In genomic region chr1:236685917-236686814, GRCh38 we compare ENCODE assay signal across 8 cellular contexts. TPM values are rescaled to one million over a fixed set of nuclear protein-coding genes. Genes with fewer than 3 reads are reported as not detected.
A peak's percentile ranks its signal among the peaks of the same experiment; 100 is the strongest.
DNase-seq lines count a peak whose midpoint lies in the region; ATAC-seq and TF ChIP-seq lines count a peak whose summit lies in the region.

TSS of gene ACTN2 (plus strand) at chr1:236686499. CDS start at chr1:236686674, 175 bp downstream.

- CTCF ChIA-PET in HEK293T (lab: Yijun Ruan, JAX): interaction anchor here (0.6 kb wide), 1 partner anchor 1794 kb away, joined by 3 read pairs; no protein-coding TSS in a partner anchor

- H3K36me3 ChIP-seq in ES-I3 (ENCODE audit: insufficient read depth, low read length): no peaks in the 10 kb centered on the region
- H3K36me3 ChIP-seq in esophagus muscularis mucosa: no peaks in the 10 kb centered on the region

- TF ChIP-seq EP300 in esophagus muscularis mucosa (IDR thresholded peaks at IDR 0.05): no peak

- peaks cover 0 to 12% (median 0%) of the 10 kb centered on the region in 9 donors for H3K9me3 Mint-ChIP-seq in naive thymus-derived CD8-positive, alpha-beta T cell
- peaks cover 5% of the 10 kb centered on the region for H3K9me3 Mint-ChIP-seq in stimulated activated naive CD8-positive, alpha-beta T cell treated with anti-CD3 and anti-CD28 coated beads, Interleukin-15, Interleukin-2, amounts not matched to agents 100 ng/mL and 50 ng/mL, for 24 hours
- H3K9me3 Mint-ChIP-seq in HFFc6: peaks cover 14% of the 10 kb centered on the region

- intact Hi-C loops in esophagus muscularis mucosa (cut with DNase I): no loop called here

- peaks cover 13 to 45% (median 41%) of the 10 kb centered on the region in 5 donors for H3K27me3 Mint-ChIP-seq in naive thymus-derived CD8-positive, alpha-beta T cell
- peaks cover 69% of the 10 kb centered on the region for H3K27me3 Mint-ChIP-seq in stimulated activated naive CD8-positive, alpha-beta T cell treated with anti-CD3 and anti-CD28 coated beads, Interleukin-15, Interleukin-2, amounts not matched to agents 100 ng/mL and 50 ng/mL, for 24 hours
- H3K27me3 Mint-ChIP-seq in HFFc6 (ENCODE audit: insufficient read depth): no peaks in the 10 kb centered on the region; the same call in 1 of the 2 replicates

- DNase-seq in HEK293T (ENCODE audit: extremely low spot score) (peak; percentile 93), NCI-H2227 (lab: John Stamatoyannopoulos, UW; ENCODE audit: unreplicated experiment) (peak; percentile 84), activated T-cell treated with anti-CD3 and anti-CD28 coated beads for 4 hours (peak; percentile 27), esophagus muscularis mucosa (ENCODE audit: extremely low spot score) (peak; percentile 91), HFFc6 (no peak)
- DNase-seq in naive thymus-derived CD8-positive, alpha-beta T cell: peak; percentile 6 to 65 (median 33)

- peak within 1 kb of the TSS in 8 of 10 donors; percentile 8 to 87 (median 59) for H3K27ac Mint-ChIP-seq in naive thymus-derived CD8-positive, alpha-beta T cell
- peak within 1 kb of the TSS; percentile 18 for H3K27ac Mint-ChIP-seq in stimulated activated naive CD8-positive, alpha-beta T cell treated with anti-CD3 and anti-CD28 coated beads, Interleukin-15, Interleukin-2, amounts not matched to agents 100 ng/mL and 50 ng/mL, for 24 hours
- no peak within 1 kb of the TSS for H3K27ac Mint-ChIP-seq in HFFc6

- H3K4me3 Mint-ChIP-seq in naive thymus-derived CD8-positive, alpha-beta T cell: peak within 1 kb of the TSS; percentile 70 to 87 (median 80)
- peak within 1 kb of the TSS; percentile 69 for H3K4me3 Mint-ChIP-seq in stimulated activated naive CD8-positive, alpha-beta T cell treated with anti-CD3 and anti-CD28 coated beads, Interleukin-15, Interleukin-2, amounts not matched to agents 100 ng/mL and 50 ng/mL, for 24 hours
- no peak within 1 kb of the TSS for H3K4me3 Mint-ChIP-seq in HFFc6

- no peaks in the 10 kb centered on the region for H3K27me3 ChIP-seq in esophagus muscularis mucosa

- peak within 1 kb of the TSS; percentile 54 for H3K9ac ChIP-seq in ES-I3 (ENCODE audit: low read depth, low read length)

- peaks cover 8 to 22% (median 17%) of the 10 kb centered on the region in 4 donors for H3K4me1 Mint-ChIP-seq in naive thymus-derived CD8-positive, alpha-beta T cell
- H3K4me1 Mint-ChIP-seq in stimulated activated naive CD8-positive, alpha-beta T cell treated with anti-CD3 and anti-CD28 coated beads, Interleukin-15, Interleukin-2, amounts not matched to agents 100 ng/mL and 50 ng/mL, for 24 hours (ENCODE audit: low read depth): peaks cover 18% of the 10 kb centered on the region
- H3K4me1 Mint-ChIP-seq in HFFc6 (ENCODE audit: low read depth): 0 out of 2 replicates have a peak, but pooled peaks cover 5% of the 10 kb centered on the region

- POLR2A ChIA-PET in HEK293T (lab: Yijun Ruan, JAX): interaction anchor here (0.6 to 2.3 kb wide), 6 partner anchors 9 to 109 kb away, joined by 3 to 12 read pairs (median 5); partner anchors contain the start of genes HEATR1 and MTR
- POLR2A ChIA-PET in naive thymus-derived CD8-positive, alpha-beta T cell (lab: Charles Lee): no interaction called here

- H3K36me3 Mint-ChIP-seq in naive thymus-derived CD8-positive, alpha-beta T cell: no peaks in the 10 kb centered on the region
- peaks cover 5% of the 10 kb centered on the region for H3K36me3 Mint-ChIP-seq in stimulated activated naive CD8-positive, alpha-beta T cell treated with anti-CD3 and anti-CD28 coated beads, Interleukin-15, Interleukin-2, amounts not matched to agents 100 ng/mL and 50 ng/mL, for 24 hours (ENCODE audit: low read depth)
- H3K36me3 Mint-ChIP-seq in HFFc6 (ENCODE audit: low read depth): peaks cover 7% of the 10 kb centered on the region

- no peak for TF ChIP-seq POLR2A in esophagus muscularis mucosa (IDR thresholded peaks at IDR 0.05; ENCODE audit: low read depth)

- peak within 1 kb of the TSS; percentile 63 to 76 (median 68) for H3K27ac ChIP-seq in esophagus muscularis mucosa (replicated peaks in 1 of 4)

- peak; percentile 81 to 91 for ATAC-seq in naive thymus-derived CD8-positive, alpha-beta T cell

- TF ChIP-seq CTCF in esophagus muscularis mucosa (IDR thresholded peaks at IDR 0.05) (no peak), HFFc6 (IDR thresholded peaks at IDR 0.05) (no peak)

- H3K4me1 ChIP-seq in ES-I3 (ENCODE audit: insufficient read depth, low read length) (no peaks in the 10 kb centered on the region), esophagus muscularis mucosa (peaks cover 8 to 32% (median 18%) of the 10 kb centered on the region in 4 donors)

- no peaks in the 10 kb centered on the region for H3K9me3 ChIP-seq in ES-I3 (ENCODE audit: control insufficient read depth, insufficient read depth, low read length)
- H3K9me3 ChIP-seq in esophagus muscularis mucosa: no peaks in the 10 kb centered on the region

- 28% methylated on average over 15 of the region's 93 CpGs for WGBS in esophagus muscularis mucosa

- H3K4me3 ChIP-seq in esophagus muscularis mucosa: peak within 1 kb of the TSS; percentile 62 to 77 (median 68)

TF ChIP-seq in HEK293T, 16 proteins besides CTCF, POLR2A, EP300 and RAD21:
- TF ChIP-seq SP1 (IDR thresholded peaks at IDR 0.05): no peak
- TF ChIP-seq BHLHE40 (IDR thresholded peaks at IDR 0.05; ENCODE audit: borderline replicate concordance): no peak
- TF ChIP-seq LEF1 (IDR thresholded peaks at IDR 0.05; ENCODE audit: borderline replicate concordance): no peak
- 0 out of 2 replicates have a peak, but pooled peaks have one; percentile 32 for TF ChIP-seq ARNT (IDR thresholded peaks at IDR 0.05)
- TF ChIP-seq PKNOX1 (IDR thresholded peaks at IDR 0.05): no peak
- TF ChIP-seq CTBP1 (IDR thresholded peaks at IDR 0.05; ENCODE audit: borderline replicate concordance): no peak
- TF ChIP-seq ELF4 (IDR thresholded peaks at IDR 0.05): no peak
- no peak for TF ChIP-seq FOXA1 (IDR thresholded peaks at IDR 0.05)
- 0 out of 2 replicates have a peak, but pooled peaks have one; percentile 28 for TF ChIP-seq FOXM1 (IDR thresholded peaks at IDR 0.05; ENCODE audit: borderline replicate concordance)
- TF ChIP-seq FOXK2 (IDR thresholded peaks at IDR 0.05): no peak
- no peak for TF ChIP-seq TARDBP (IDR thresholded peaks at IDR 0.05)
- TF ChIP-seq ZNF384 (IDR thresholded peaks at IDR 0.05): no peak
- TF ChIP-seq L3MBTL2 (conservative IDR thresholded peaks at IDR 0.05): peak; percentile 97
- no peak for TF ChIP-seq NFRKB (IDR thresholded peaks at IDR 0.05)
- TF ChIP-seq HDGF (IDR thresholded peaks at IDR 0.05; ENCODE audit: borderline replicate concordance): no peak
- TF ChIP-seq SUZ12 (IDR thresholded peaks at IDR 0.05): no peak

RNA-seq across cellular contexts. Expression of gene ACTN2, which starts in this region (rescaled TPM):
- 10 to 100 TPM in 2 of 4 donors, 1 to 10 TPM in 2; 7.5 to 16.2 (median 10.3) TPM for total RNA-seq in esophagus muscularis mucosa
- under 1 TPM in 1 of 2 experiments, not detected in 1; 0.36 TPM for total RNA-seq in naive thymus-derived CD8-positive, alpha-beta T cell
- polyA plus RNA-seq in naive thymus-derived CD8-positive, alpha-beta T cell: not detected
- total RNA-seq in HFFc6 (2021; fragmentation: NEBNext Ultra II Directional; extraction: Animal tissue kit (Norgen Biotek cat#: 25700)): not detected

Comparison
In these comparisons a context has a peak if more than half of its experiments do, and no peak if none do; other contexts are left out.
1. RNA of gene ACTN2 (total RNA-seq): 7.5 to 16.2 TPM in esophagus muscularis mucosa; 0.36 TPM in naive thymus-derived CD8-positive, alpha-beta T cell and not detected in HFFc6; every median in the first group is over 4 times any median in the second.
2. Peak in DNase-seq and ATAC-seq in naive thymus-derived CD8-positive, alpha-beta T cell; RNA of the gene not detected or under 1 TPM.